In the genomic region with DNA sequence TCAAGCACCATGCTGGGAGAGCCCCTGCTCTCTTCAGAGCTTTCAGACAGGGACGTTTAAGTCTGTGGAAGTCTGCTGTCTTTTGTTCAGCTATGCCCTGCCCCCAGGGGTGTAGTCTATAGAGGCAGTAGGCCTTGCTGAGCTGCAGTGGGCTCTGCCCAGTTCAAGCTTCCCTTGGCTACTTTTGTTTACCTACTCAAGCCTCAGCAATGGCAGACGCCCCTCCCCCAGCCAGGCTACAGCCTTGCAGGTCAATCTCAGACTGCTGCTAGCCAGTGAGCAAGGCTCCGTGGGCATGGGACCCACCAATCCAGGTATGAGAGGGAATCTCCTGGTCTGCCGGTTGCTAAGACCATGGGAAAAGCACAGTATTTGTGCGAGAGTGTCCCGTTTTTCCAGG, we compare ENCODE assay signal across 22 cellular contexts. TPM values are rescaled to one million over a fixed set of nuclear protein-coding genes. Genes with fewer than 3 reads are reported as not detected.
DNase-seq lines count a peak whose midpoint lies in the region; ATAC-seq, FAIRE-seq and TF ChIP-seq lines count a peak whose summit lies in the region.
"Had no signal": no experiment of that assay in that cellular context is flagged by ENCODE, and none has a peak within 500 bp of the region (broad histone marks: within the 10 kb centered on the region; RNA-seq: fewer than 3 reads in every experiment).

No MANE protein-coding gene starts in this region.

- no peaks in the 10 kb centered on the region for H3K79me2 ChIP-seq in H1 (ENCODE audit: control insufficient read depth in 1 of 2, insufficient read depth in 2 of 2, low read length in 2 of 2)

- H3K14ac ChIP-seq in H1 (ENCODE audit: insufficient read length): no peak overlapping the region

- H3K4me3 ChIP-seq in HUES64 (ENCODE audit: low read length) (no peak overlapping the region), H1 (ENCODE audit: extremely low read depth in 1 of 4, insufficient read depth in 2 of 4, low read depth in 3 of 4, low read length in 4 of 4) (no peak overlapping the region), kidney (ENCODE audit: low read length in 2 of 2) (no peak overlapping the region), thyroid gland (replicated peaks in 1 of 3) (no peak overlapping the region)
- H3K4me3 ChIP-seq: A549 had no signal

- TF ChIP-seq RAD21 in H1 (IDR thresholded peaks at IDR 0.05 in 1 of 2, conservative IDR thresholded peaks at IDR 0.05 in 1 of 2; ENCODE audit: low read depth in 2 of 2, low read length in 2 of 2): no peak

- no peak overlapping the region for H2BK120ac ChIP-seq in H1 (replicated peaks; ENCODE audit: low read depth, low read length)

- H3K9me3 ChIP-seq in HUES64 (ENCODE audit: insufficient read depth, low read depth, low read length): no peaks in the 10 kb centered on the region
- H3K9me3 ChIP-seq in H1 (ENCODE audit: insufficient read depth in 2 of 2, low read depth in 1 of 2, low read length in 1 of 2): no peaks in the 10 kb centered on the region
- H3K9me3 ChIP-seq in kidney (ENCODE audit: control insufficient read depth in 1 of 2, low read length in 2 of 2): no peaks in the 10 kb centered on the region
- H3K9me3 ChIP-seq in thyroid gland: no peaks in the 10 kb centered on the region
- H3K9me3 ChIP-seq: A549 had no signal

- H4K8ac ChIP-seq in H1 (ENCODE audit: extremely low read depth, insufficient read depth, low read length): peak overlapping the region; percentile 62; the same call in 1 of the 2 replicates

- no peak overlapping the region for H2BK5ac ChIP-seq in H1 (ENCODE audit: low read depth, low read length)

- H3K79me1 ChIP-seq in H1 (ENCODE audit: low read depth, low read length): no peaks in the 10 kb centered on the region

- no peak overlapping the region for H2AK5ac ChIP-seq in H1 (ENCODE audit: low read depth, low read length)

- no peak for TF ChIP-seq EP300 in H1 (IDR thresholded peaks at IDR 0.05; ENCODE audit: borderline replicate concordance in 1 of 2, low read depth in 2 of 2, low read length in 2 of 2)

- H3K23me2 ChIP-seq in H1 (ENCODE audit: low read depth, low read length): no peaks in the 10 kb centered on the region

- no peak overlapping the region for H3K4ac ChIP-seq in H1 (replicated peaks; ENCODE audit: insufficient read length, low read depth, low read length)

- H3K4me1 ChIP-seq in HUES64 (ENCODE audit: insufficient read depth, low read length) (0 out of 2 replicates have a peak, but pooled peaks cover 10% of the 10 kb centered on the region), H1 (replicated peaks in 1 of 4; ENCODE audit: control insufficient read depth in 3 of 4, insufficient read depth in 4 of 4, low read length in 3 of 4) (no peaks in the 10 kb centered on the region; a peak in 1 of 7 replicates), kidney (ENCODE audit: control insufficient read depth in 1 of 2, insufficient read depth in 1 of 2, low read depth in 1 of 2, low read length in 2 of 2) (no peaks in the 10 kb centered on the region), thyroid gland (no peaks in the 10 kb centered on the region)
- H3K4me1 ChIP-seq: A549 had no signal

- WGBS in HUES64: 71% methylated on average over 6 of the region's 6 CpGs
- WGBS in H1 (ENCODE audit: extremely low coverage in 1 of 2, insufficient coverage in 1 of 2, insufficient read length in 1 of 2, insufficient replicate concordance in 2 of 2, low coverage in 1 of 2, low lambda C conversion rate in 2 of 2, missing lambda C conversion rate in 1 of 2), 2 experiments: 75% methylated on average over 6 of the region's 6 CpGs; no CpG with 5 or more reads in 1 of the 2 experiments
- 76 to 81% methylated on average over 6 of the region's 6 CpGs for WGBS in thyroid gland, 2 donors

- H3K4me2 ChIP-seq in H1 (ENCODE audit: insufficient read depth in 1 of 2, low read depth in 2 of 2, low read length in 2 of 2): peak overlapping the region in 1 of 2 experiments; percentile 28; a peak in 2 of 4 replicates
- H3K4me2 ChIP-seq: A549 had no signal

- H2BK12ac ChIP-seq in H1 (ENCODE audit: low read depth, low read length): no peak overlapping the region

- TF ChIP-seq CTCF in H1 (IDR thresholded peaks at IDR 0.05; ENCODE audit: control extremely low read depth in 1 of 3, insufficient read depth in 1 of 3, low read depth in 1 of 3, low read length in 3 of 3): no peak
- no peak for TF ChIP-seq CTCF in kidney (IDR thresholded peaks at IDR 0.05; ENCODE audit: borderline replicate concordance, extremely low read depth, insufficient read depth)
- no peak for TF ChIP-seq CTCF in thyroid gland (IDR thresholded peaks at IDR 0.05)

- H3K9ac ChIP-seq in HUES64 (ENCODE audit: low read depth, low read length) (0 out of 2 replicates have a peak overlapping the region, but pooled peaks have one; percentile 36), H1 (replicated peaks in 1 of 4; ENCODE audit: extremely low read depth in 1 of 4, low read depth in 3 of 4, low read length in 3 of 4) (no peak overlapping the region), kidney (ENCODE audit: low read length in 2 of 2) (no peak overlapping the region)

- no peak overlapping the region for H2BK20ac ChIP-seq in H1 (ENCODE audit: low read length)

- CTCF ChIA-PET in H1 (lab: Charles Lee; ENCODE audit: partially characterized antibody): interaction anchor here (1.0 kb wide), 1 partner anchor 10 kb away, joined by 3 read pairs; no protein-coding TSS in a partner anchor

- no peak overlapping the region for H3K56ac ChIP-seq in H1 (replicated peaks; ENCODE audit: insufficient read length, low read depth, low read length)

- no peak overlapping the region for H4K5ac ChIP-seq in H1 (ENCODE audit: insufficient read length, low read depth, low read length)

- H3K27ac ChIP-seq in HUES64 (ENCODE audit: low read depth, low read length) (no peak overlapping the region), H1 (ENCODE audit: low read depth, low read length) (no peak overlapping the region), kidney (ENCODE audit: low read depth in 2 of 2, low read length in 2 of 2) (no peak overlapping the region), thyroid gland (no peak overlapping the region)
- H3K27ac ChIP-seq: A549 had no signal

- H3K36me3 ChIP-seq in HUES64 (ENCODE audit: insufficient read depth, low read length): no peaks in the 10 kb centered on the region
- no peaks in the 10 kb centered on the region for H3K36me3 ChIP-seq in H1 (ENCODE audit: control insufficient read depth in 2 of 4, insufficient read depth in 4 of 4, low read length in 3 of 4)
- H3K36me3 ChIP-seq in kidney (ENCODE audit: control insufficient read depth in 1 of 2, insufficient read depth in 2 of 2, low read length in 2 of 2): no peaks in the 10 kb centered on the region
- no peaks in the 10 kb centered on the region for H3K36me3 ChIP-seq in thyroid gland

- ATAC-seq in GM21528 (IDR thresholded peaks at IDR 0.05; ENCODE audit: low FRiP score, unreplicated experiment) (no peak), HG03442 (IDR thresholded peaks at IDR 0.05; ENCODE audit: unreplicated experiment) (no peak)
- ATAC-seq: A549; CD8-positive, alpha-beta T cell had no signal

- no peak overlapping the region for H2BK15ac ChIP-seq in H1 (ENCODE audit: low read length)

- H3K27me3 ChIP-seq in HUES64 (ENCODE audit: insufficient read depth, low read length) (no peaks in the 10 kb centered on the region), H1 (replicated peaks in 1 of 4; ENCODE audit: control insufficient read depth in 3 of 4, extremely low read depth in 1 of 4, insufficient read depth in 3 of 4, low read length in 3 of 4) (no peaks in the 10 kb centered on the region), thyroid gland (no peaks in the 10 kb centered on the region)

- FAIRE-seq in H1 (lab: Jason Lieb, UNC): no peak
- FAIRE-seq in kidney (lab: Jason Lieb, UNC): no peak
- FAIRE-seq: A549, D721Med, GM12892, GM19239 had no signal

- DNase-seq in H1 (ENCODE audit: low read depth in 1 of 2, low spot score in 2 of 2): peak in 1 of 2 experiments; percentile 7
- peak; percentile 30 for DNase-seq in kidney
- DNase-seq in thyroid gland: no peak
- no peak for DNase-seq in NCI-H146 treated with DMSO at 0.1 percent for 48 hours (lab: John Stamatoyannopoulos, UW; ENCODE audit: unreplicated experiment)
- DNase-seq: CD8-positive, alpha-beta T cell; COR-L47; DMS153; DMS79 treated with DMSO at 0.1 percent for 48 hours; EL; GDM1; H7 had no signal

- POLR2A ChIA-PET in H1 (lab: Charles Lee; ENCODE audit: partially characterized antibody): interaction anchor here (1.2 to 1.5 kb wide), 2 partner anchors 10 to 99 kb away, joined by 3 to 4 read pairs; no protein-coding TSS in a partner anchor

- no peak overlapping the region for H4K91ac ChIP-seq in H1 (replicated peaks; ENCODE audit: insufficient read length, low read length)

- intact Hi-C loops in kidney (cut with DNase I): no loop called here
- intact Hi-C loops in thyroid gland (cut with DNase I): no loop called here

- no peak overlapping the region; the same call in 1 of the 2 replicates for H3K18ac ChIP-seq in H1 (ENCODE audit: extremely low read depth, low read length)

- no peaks in the 10 kb centered on the region for H4K20me1 ChIP-seq in H1 (replicated peaks in 1 of 2; ENCODE audit: control insufficient read depth in 1 of 2, insufficient read depth in 2 of 2, low read length in 2 of 2)

- TF ChIP-seq POLR2A in H1 (IDR thresholded peaks at IDR 0.05; ENCODE audit: control extremely low read depth in 1 of 2, low read depth in 2 of 2, low read length in 2 of 2) (no peak), thyroid gland (IDR thresholded peaks at IDR 0.05) (no peak)

- no peak overlapping the region for H3K23ac ChIP-seq in H1 (ENCODE audit: insufficient read length)

- peak overlapping the region; percentile 81; the same call in 1 of the 2 replicates for H2AFZ ChIP-seq in H1 (ENCODE audit: low read length)

TF ChIP-seq in H1, 55 proteins besides CTCF, POLR2A, EP300 and RAD21 (continues in another document):
- TF ChIP-seq ZNF274 (IDR thresholded peaks at IDR 0.05; ENCODE audit: borderline replicate concordance, extremely low read depth, low read length): no peak
- no peak for TF ChIP-seq SRF (IDR thresholded peaks at IDR 0.05; ENCODE audit: low read depth, low read length)
- TF ChIP-seq NRF1 (IDR thresholded peaks at IDR 0.05; ENCODE audit: low read depth, low read length): no peak
- TF ChIP-seq RNF2 (IDR thresholded peaks at IDR 0.05; ENCODE audit: borderline replicate concordance, low read depth, low read length, missing control alignments, poor library complexity, severe bottlenecking): no peak

RNA-seq across cellular contexts. Expression of a gene that starts 37.4 kb away (rescaled TPM):
- not detected for polyA plus RNA-seq in HUES64 (2013, experiment 1 of 2)
- polyA plus RNA-seq in HUES64 (2013, experiment 2 of 2): not detected
- not detected in 2 replicates for total RNA-seq in H1 (2021; fragmentation: NEBNext Ultra II Directional; extraction: Animal tissue kit (Norgen Biotek cat#: 25700))
- polyA plus RNA-seq in H1 (2011; rRNA removed) (not detected in 2 replicates), kidney (ENCODE audit: insufficient read depth, low read depth, low replicate concordance) (not detected)
- not detected for polyA plus RNA-seq in H1 (2011; cell fraction: cytosol; rRNA removed)
- not detected for polyA plus RNA-seq in H1 (2011; cell fraction: nucleus; rRNA removed)
- polyA plus RNA-seq in H1 (2012, experiment 1 of 2): 0.27 TPM in 1 of 4 replicates, not detected in the others
- not detected for polyA plus RNA-seq in H1 (2012, experiment 2 of 2)
- polyA plus RNA-seq in H1 (2013, experiment 1 of 2): not detected
- polyA plus RNA-seq in H1 (2013, experiment 2 of 2): not detected
- polyA minus RNA-seq in H1 (2011; rRNA and poly(A)+ RNA removed): not detected in 2 replicates
- polyA minus RNA-seq in H1 (2011; cell fraction: cytosol; rRNA and poly(A)+ RNA removed): not detected
- not detected for polyA minus RNA-seq in H1 (2011; cell fraction: nucleus; rRNA and poly(A)+ RNA removed)
- total RNA-seq in kidney (not detected), thyroid gland (not detected)
- total RNA-seq: CD8-positive, alpha-beta T cell; H7; HT1080 had no signal
- polyA plus RNA-seq: A549, AG04450, BJ, CD14-positive monocyte had no signal
